In genomic region chr6:31227143-31227542, GRCh38 we compare ENCODE assay signal across 2 cellular contexts.
TF ChIP-seq lines count a peak whose summit lies in the region.

No MANE protein-coding gene starts in this region.

TF ChIP-seq in IMR-90, 13 proteins besides CTCF, POLR2A, EP300 and RAD21:
- TF ChIP-seq, protein P1, sequence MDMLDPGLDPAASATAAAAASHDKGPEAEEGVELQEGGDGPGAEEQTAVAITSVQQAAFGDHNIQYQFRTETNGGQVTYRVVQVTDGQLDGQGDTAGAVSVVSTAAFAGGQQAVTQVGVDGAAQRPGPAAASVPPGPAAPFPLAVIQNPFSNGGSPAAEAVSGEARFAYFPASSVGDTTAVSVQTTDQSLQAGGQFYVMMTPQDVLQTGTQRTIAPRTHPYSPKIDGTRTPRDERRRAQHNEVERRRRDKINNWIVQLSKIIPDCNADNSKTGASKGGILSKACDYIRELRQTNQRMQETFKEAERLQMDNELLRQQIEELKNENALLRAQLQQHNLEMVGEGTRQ (IDR thresholded peaks at IDR 0.05; ENCODE audit: low read depth, low read length), result no peak
- no peak for TF ChIP-seq SMC3 (IDR thresholded peaks at IDR 0.05; ENCODE audit: low read depth, low read length)
- TF ChIP-seq CHD1 (IDR thresholded peaks at IDR 0.05; ENCODE audit: low read depth, low read length), result no peak
- TF ChIP-seq CEBPB (IDR thresholded peaks at IDR 0.05; ENCODE audit: low read depth, low read length), result no peak
- no peak for TF ChIP-seq MAZ (IDR thresholded peaks at IDR 0.05; ENCODE audit: borderline replicate concordance, low read depth, low read length)
- TF ChIP-seq NFE2L2 (IDR thresholded peaks at IDR 0.05; ENCODE audit: low read depth, low read length), result no peak
- no peak for TF ChIP-seq RCOR1 (IDR thresholded peaks at IDR 0.05; ENCODE audit: insufficient replicate concordance, low read length)
- no peak for TF ChIP-seq RFX5 (IDR thresholded peaks at IDR 0.05; ENCODE audit: low read depth, low read length)
- no peak for TF ChIP-seq MAFK (IDR thresholded peaks at IDR 0.05; ENCODE audit: low read depth, low read length)
- TF ChIP-seq, protein P2, sequence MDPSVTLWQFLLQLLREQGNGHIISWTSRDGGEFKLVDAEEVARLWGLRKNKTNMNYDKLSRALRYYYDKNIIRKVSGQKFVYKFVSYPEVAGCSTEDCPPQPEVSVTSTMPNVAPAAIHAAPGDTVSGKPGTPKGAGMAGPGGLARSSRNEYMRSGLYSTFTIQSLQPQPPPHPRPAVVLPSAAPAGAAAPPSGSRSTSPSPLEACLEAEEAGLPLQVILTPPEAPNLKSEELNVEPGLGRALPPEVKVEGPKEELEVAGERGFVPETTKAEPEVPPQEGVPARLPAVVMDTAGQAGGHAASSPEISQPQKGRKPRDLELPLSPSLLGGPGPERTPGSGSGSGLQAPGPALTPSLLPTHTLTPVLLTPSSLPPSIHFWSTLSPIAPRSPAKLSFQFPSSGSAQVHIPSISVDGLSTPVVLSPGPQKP (IDR thresholded peaks at IDR 0.05; ENCODE audit: borderline replicate concordance, low read depth, low read length), result no peak
- no peak for TF ChIP-seq MXI1 (IDR thresholded peaks at IDR 0.05; ENCODE audit: borderline replicate concordance, low read depth, low read length)
- no peak for TF ChIP-seq BHLHE40 (IDR thresholded peaks at IDR 0.05; ENCODE audit: low read depth, low read length)
- no peak for TF ChIP-seq FOS (IDR thresholded peaks at IDR 0.05; ENCODE audit: low read depth, low read length)
TF ChIP-seq in IMR-90: peak in this region for 0.

TF ChIP-seq in K562, 482 proteins besides CTCF, POLR2A, EP300 and RAD21:
- TF ChIP-seq, protein P3, sequence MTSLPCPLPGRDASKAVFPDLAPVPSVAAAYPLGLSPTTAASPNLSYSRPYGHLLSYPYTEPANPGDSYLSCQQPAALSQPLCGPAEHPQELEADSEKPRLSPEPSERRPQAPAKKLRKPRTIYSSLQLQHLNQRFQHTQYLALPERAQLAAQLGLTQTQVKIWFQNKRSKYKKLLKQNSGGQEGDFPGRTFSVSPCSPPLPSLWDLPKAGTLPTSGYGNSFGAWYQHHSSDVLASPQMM (CRISPR knock-in tag; IDR thresholded peaks at IDR 0.05), result no peak
- TF ChIP-seq HOMEZ (CRISPR knock-in tag; IDR thresholded peaks at IDR 0.05) (no peak), RBM17 (IDR thresholded peaks at IDR 0.05; ENCODE audit: borderline replicate concordance, low read depth, low read length) (no peak), HMBOX1 (IDR thresholded peaks at IDR 0.05) (peak; percentile 88), ETV1 (tag; conservative IDR thresholded peaks at IDR 0.05; ENCODE audit: low read depth) (0 out of 2 replicates have a peak, but pooled peaks have one; percentile 27)
- TF ChIP-seq, protein P4, sequence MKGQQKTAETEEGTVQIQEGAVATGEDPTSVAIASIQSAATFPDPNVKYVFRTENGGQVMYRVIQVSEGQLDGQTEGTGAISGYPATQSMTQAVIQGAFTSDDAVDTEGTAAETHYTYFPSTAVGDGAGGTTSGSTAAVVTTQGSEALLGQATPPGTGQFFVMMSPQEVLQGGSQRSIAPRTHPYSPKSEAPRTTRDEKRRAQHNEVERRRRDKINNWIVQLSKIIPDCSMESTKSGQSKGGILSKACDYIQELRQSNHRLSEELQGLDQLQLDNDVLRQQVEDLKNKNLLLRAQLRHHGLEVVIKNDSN (CRISPR knock-in tag; IDR thresholded peaks at IDR 0.05), result no peak
